14 cellular contexts compared by ENCODE assay signal in the genomic region with DNA sequence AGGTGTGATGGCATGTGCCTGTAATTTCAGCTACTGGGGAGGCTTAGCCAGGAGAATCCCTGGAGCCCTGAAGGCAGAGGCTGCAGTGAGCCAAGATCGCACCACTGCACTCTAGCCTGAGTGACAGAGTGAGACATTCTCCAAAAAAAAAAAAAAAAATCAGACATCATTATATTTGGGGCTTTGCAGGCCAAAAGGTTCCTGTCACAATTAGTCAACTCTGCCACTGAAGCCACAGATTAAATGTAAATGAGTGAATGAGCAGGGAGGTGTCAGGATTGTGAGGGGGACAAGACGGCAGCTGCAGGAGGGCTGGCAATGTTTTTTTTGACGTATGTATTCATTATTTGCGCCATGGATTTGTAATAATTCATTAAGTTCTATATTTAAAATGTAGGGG. TPM values are rescaled to one million over a fixed set of nuclear protein-coding genes. Genes with fewer than 3 reads are reported as not detected.
A peak's percentile ranks its signal among the peaks of the same experiment; 100 is the strongest.
DNase-seq lines count a peak whose midpoint lies in the region; ATAC-seq, FAIRE-seq and TF ChIP-seq lines count a peak whose summit lies in the region.
"Had no signal": no experiment of that assay in that cellular context is flagged by ENCODE, and none has a peak within 500 bp of the region (broad histone marks: within the 10 kb centered on the region; RNA-seq: fewer than 3 reads in every experiment).

No MANE protein-coding gene starts in this region.

- no peak for TF ChIP-seq RAD21 in HepG2 (CRISPR knock-in tag; IDR thresholded peaks at IDR 0.05)

- POLR2A ChIA-PET in HepG2 (lab: Yijun Ruan, JAX), result no interaction called here

- H3K27ac Mint-ChIP-seq in brain (no peak overlapping the region), glutamatergic neuron (ENCODE audit: unreplicated experiment) (no peak overlapping the region)
- H3K27ac Mint-ChIP-seq: B cell, GM23338 had no signal

- no peaks in the 10 kb centered on the region for H3K9me2 ChIP-seq in Loucy (replicated peaks; ENCODE audit: low read depth, low read length)

- H3K4me1 Mint-ChIP-seq in brain (peaks cover 58% of the 10 kb centered on the region), glutamatergic neuron (ENCODE audit: low read depth, unreplicated experiment) (peaks cover 10% of the 10 kb centered on the region)

- TF ChIP-seq CTCF in HepG2 (CRISPR knock-in tag; IDR thresholded peaks at IDR 0.05), result no peak
- no peak for TF ChIP-seq CTCF in right lobe of liver (IDR thresholded peaks at IDR 0.05)
- no peak for TF ChIP-seq CTCF in Loucy (conservative IDR thresholded peaks at IDR 0.05; ENCODE audit: low read length)
- no peak for TF ChIP-seq CTCF in brain (conservative IDR thresholded peaks at IDR 0.05)
- no peak for TF ChIP-seq CTCF in ascending aorta (IDR thresholded peaks at IDR 0.05)
- no peak for TF ChIP-seq CTCF in glutamatergic neuron (IDR thresholded peaks at IDR 0.05; ENCODE audit: partially characterized antibody, unreplicated experiment)

- no peaks in the 10 kb centered on the region for H3K9me3 ChIP-seq in HepG2 (ENCODE audit: low read length)
- H3K9me3 ChIP-seq in right lobe of liver, result no peaks in the 10 kb centered on the region
- H3K9me3 ChIP-seq in Loucy (ENCODE audit: insufficient read depth, low read depth, low read length), result no peaks in the 10 kb centered on the region
- no peaks in the 10 kb centered on the region for H3K9me3 ChIP-seq in ascending aorta

- no peak overlapping the region for H3K9ac ChIP-seq in HepG2 (ENCODE audit: insufficient read depth, low read depth, low read length)
- peak overlapping the region; percentile 28 for H3K9ac ChIP-seq in Loucy (ENCODE audit: low read depth, low read length, poor library complexity, severe bottlenecking)

- H3K4me1 ChIP-seq in HepG2 (ENCODE audit: insufficient read depth, low read length) (peaks cover 57% of the 10 kb centered on the region), right lobe of liver (peaks cover 0 to 15% (median 5%) of the 10 kb centered on the region in 4 donors), Loucy (ENCODE audit: insufficient read depth, low read length, poor library complexity, severe bottlenecking) (peaks cover 44% of the 10 kb centered on the region), ascending aorta (no peaks in the 10 kb centered on the region)

- H3K36me3 Mint-ChIP-seq in brain (peaks cover 48% of the 10 kb centered on the region), glutamatergic neuron (ENCODE audit: unreplicated experiment) (no peaks in the 10 kb centered on the region)

- H3K27ac ChIP-seq in HepG2 (ENCODE audit: extremely low read length, insufficient read depth, low read length) (no peak overlapping the region), right lobe of liver (no peak overlapping the region), ascending aorta (no peak overlapping the region)
- H3K27ac ChIP-seq: C4-2B had no signal

- ATAC-seq in HepG2 (no peak), right lobe of liver (no peak)
- ATAC-seq: GM23338 had no signal

- DNase-seq in HepG2 (ENCODE audit: low spot score) (no peak), right lobe of liver (no peak), ascending aorta (ENCODE audit: low spot score in 2 of 2) (no peak), NCI-H2029 (lab: John Stamatoyannopoulos, UW) (no peak), glutamatergic neuron (no peak)
- DNase-seq: DMS53, H7, IMR-90 had no signal

- peaks cover 3% of the 10 kb centered on the region; the same call in 1 of the 2 replicates for H3F3A ChIP-seq in Loucy (ENCODE audit: low read depth)

- H3K27me3 ChIP-seq in HepG2 (ENCODE audit: control insufficient read depth in 1 of 2, insufficient read depth in 2 of 2, low read length in 2 of 2) (no peaks in the 10 kb centered on the region), right lobe of liver (no peaks in the 10 kb centered on the region), Loucy (ENCODE audit: insufficient read depth, low read length, poor library complexity, severe bottlenecking) (no peaks in the 10 kb centered on the region), ascending aorta (no peaks in the 10 kb centered on the region)

- no peak for FAIRE-seq in HepG2 (lab: Jason Lieb, UNC)
- FAIRE-seq: A204.1 had no signal

- H3K36me3 ChIP-seq in HepG2 (replicated peaks in 1 of 2; ENCODE audit: control insufficient read depth in 1 of 2, insufficient read depth in 2 of 2, low read length in 2 of 2), result peaks cover 4 to 17% of the 10 kb centered on the region in 2 experiments; a peak in 2 of 5 replicates
- peaks cover 0 to 19% (median 5%) of the 10 kb centered on the region in 4 donors for H3K36me3 ChIP-seq in right lobe of liver
- peaks cover 8% of the 10 kb centered on the region; the same call in 1 of the 2 replicates for H3K36me3 ChIP-seq in Loucy (ENCODE audit: insufficient read depth, low read length)
- peaks cover 5 to 20% of the 10 kb centered on the region in 2 donors for H3K36me3 ChIP-seq in ascending aorta

- no peak overlapping the region for H3K4me3 ChIP-seq in HepG2 (replicated peaks in 1 of 3; ENCODE audit: insufficient read depth in 1 of 3, low read depth in 2 of 3, low read length in 3 of 3)
- H3K4me3 ChIP-seq in right lobe of liver, result no peak overlapping the region
- peak overlapping the region; percentile 47 for H3K4me3 ChIP-seq in Loucy (ENCODE audit: low read length, poor library complexity, severe bottlenecking)
- no peak overlapping the region for H3K4me3 ChIP-seq in ascending aorta
- H3K4me3 ChIP-seq: GM23338 had no signal

- WGBS in HepG2 (ENCODE audit: low lambda C conversion rate), result 98% methylated on average over 4 of the region's 4 CpGs
- 95% methylated on average over 4 of the region's 4 CpGs for WGBS in right lobe of liver (ENCODE audit: insufficient coverage, low coverage, low lambda C conversion rate, missing lambda C conversion rate)

- no peak for TF ChIP-seq POLR2A in HepG2 (IDR thresholded peaks at IDR 0.05; ENCODE audit: insufficient read depth in 1 of 2, low read depth in 2 of 2, low read length in 2 of 2)
- TF ChIP-seq POLR2A in right lobe of liver (IDR thresholded peaks at IDR 0.05), result no peak

- H3K79me2 ChIP-seq in HepG2 (ENCODE audit: insufficient read depth, low read length), result peaks cover 12% of the 10 kb centered on the region
- H3K79me2 ChIP-seq in Loucy (ENCODE audit: insufficient read depth, low read length), result peaks cover 47% of the 10 kb centered on the region

- intact Hi-C loops in HepG2 (cut with micrococcal nuclease; ENCODE audit: unreplicated experiment) (no loop called here), right lobe of liver (cut with DNase I) (no loop called here), ascending aorta (cut with DNase I) (loop anchor here (5.0 to 10.0 kb wide), 3 partner anchors 83 to 147 kb away; a partner anchor contains a TSS)

- CTCF ChIA-PET in HepG2 (lab: Yijun Ruan, JAX; ENCODE audit: low intra/inter-chr PET ratio, low total read pairs), result no interaction called here

- H3K9me3 Mint-ChIP-seq in brain (no peaks in the 10 kb centered on the region), glutamatergic neuron (ENCODE audit: unreplicated experiment) (peaks cover 10% of the 10 kb centered on the region)
- H3K9me3 Mint-ChIP-seq: GM23338 had no signal

- in situ Hi-C loops in HepG2 (cut with HindIII; ENCODE audit: extremely low pct_ligation_motif_present, low pct_unique_long_range_greater_than_20kb), result no loop called here

- no peaks in the 10 kb centered on the region for H4K20me1 ChIP-seq in HepG2 (ENCODE audit: insufficient read depth, low read length)
- H4K20me1 ChIP-seq in Loucy (ENCODE audit: insufficient read depth, low read length, poor library complexity, severe bottlenecking), result peaks cover 3% of the 10 kb centered on the region

- H3K4me3 Mint-ChIP-seq in brain, result peak overlapping the region in 3 of 5 experiments; percentile 39 to 52 (median 44)
- no peak overlapping the region for H3K4me3 Mint-ChIP-seq in glutamatergic neuron (ENCODE audit: unreplicated experiment)
- H3K4me3 Mint-ChIP-seq: B cell, GM23338 had no signal

- H3K4me2 ChIP-seq in HepG2 (ENCODE audit: low read depth, low read length) (0 out of 2 replicates have a peak overlapping the region, but pooled peaks have one; percentile 3), Loucy (ENCODE audit: low read depth, low read length, poor library complexity, severe bottlenecking) (peak overlapping the region; percentile 61)
- H3K4me2 ChIP-seq: GM23338 had no signal

- TF ChIP-seq EP300 in HepG2 (IDR thresholded peaks at IDR 0.05; ENCODE audit: low read depth in 2 of 2, low read length in 2 of 2) (no peak), HepG2 (CRISPR knock-in tag; IDR thresholded peaks at IDR 0.05; ENCODE audit: borderline replicate concordance) (no peak)

- H3K27me3 Mint-ChIP-seq in brain (peaks cover 10% of the 10 kb centered on the region), glutamatergic neuron (ENCODE audit: unreplicated experiment) (peaks cover 10% of the 10 kb centered on the region)
- H3K27me3 Mint-ChIP-seq: B cell had no signal

- no peak overlapping the region for H2AFZ ChIP-seq in HepG2 (ENCODE audit: low read length)
- H2AFZ ChIP-seq in Loucy (ENCODE audit: low read length), result no peak overlapping the region
- H2AFZ ChIP-seq: GM23338 had no signal

- no TSS peak for BruUV-seq in HepG2 (replicated peaks; lab: Mats Ljungman, UMichigan)

RNA-seq across cellular contexts. Expression of a gene that starts 3.3 kb away (rescaled TPM):
- total RNA-seq in HepG2 (2016; rRNA removed; fragmentation: Illumina TruSeq; extraction: Trizol), result 23.5 and 32.9 TPM in 2 replicates
- 7.1 and 9.8 TPM in 2 replicates for total RNA-seq in HepG2 (2016; cell fraction: cytosol; rRNA removed; fragmentation: Illumina TruSeq; extraction: Trizol; ENCODE audit: low read depth)
- total RNA-seq in HepG2 (2016; cell fraction: insoluble cytoplasmic fraction; rRNA removed; fragmentation: Illumina TruSeq; extraction: Trizol), result 23.9 and 31.5 TPM in 2 replicates
- total RNA-seq in HepG2 (2016; cell fraction: membrane; rRNA removed; fragmentation: Illumina TruSeq; extraction: Trizol), result 15.1 and 19.7 TPM in 2 replicates
- total RNA-seq in HepG2 (2016; cell fraction: nucleus; rRNA removed; fragmentation: Illumina TruSeq; extraction: Trizol), result 21.5 and 35.5 TPM in 2 replicates
- polyA plus RNA-seq in HepG2 (2011; rRNA removed), result 18.4 and 22.6 TPM in 2 replicates
- polyA plus RNA-seq in HepG2 (2011; cell fraction: cytosol; rRNA removed), result 13.8 and 26.7 TPM in 2 replicates
- 12.5 and 34.5 TPM in 2 replicates for polyA plus RNA-seq in HepG2 (2011; cell fraction: nucleus; rRNA removed)
- 30.3 and 35.2 TPM in 2 replicates for polyA plus RNA-seq in HepG2 (2012)
- 5.4 and 5.6 TPM in 2 replicates for polyA plus RNA-seq in HepG2 (2016; cell fraction: cytosol; fragmentation: Illumina TruSeq; extraction: Trizol; ENCODE audit: low read depth)
- polyA plus RNA-seq in HepG2 (2016; cell fraction: insoluble cytoplasmic fraction; fragmentation: Illumina TruSeq; extraction: Trizol; ENCODE audit: low read depth), result 21.4 and 24.0 TPM in 2 replicates
- 12.7 and 15.3 TPM in 2 replicates for polyA plus RNA-seq in HepG2 (2016; cell fraction: membrane; fragmentation: Illumina TruSeq; extraction: Trizol; ENCODE audit: low read depth)
- polyA plus RNA-seq in HepG2 (2016; cell fraction: nucleus; fragmentation: Illumina TruSeq; extraction: Trizol; ENCODE audit: insufficient read depth, low read depth), result 20.4 and 26.1 TPM in 2 replicates
- polyA minus RNA-seq in HepG2 (2011; rRNA and poly(A)+ RNA removed; ENCODE audit: low replicate concordance), result 11.3 and 13.4 TPM in 2 replicates
- polyA minus RNA-seq in HepG2 (2011; cell fraction: cytosol; rRNA and poly(A)+ RNA removed), result 22.2 and 23.6 TPM in 2 replicates
- polyA minus RNA-seq in HepG2 (2011; cell fraction: nucleus; rRNA and poly(A)+ RNA removed), result 61.2 and 65.5 TPM in 2 replicates
- total RNA-seq in right lobe of liver, result 10 to 100 TPM in 3 of 6 experiments, 1 to 10 TPM in 3; 6.1 to 22.1 (median 13.2) TPM
- polyA plus RNA-seq in brain (ENCODE audit: insufficient read depth, low read depth, low replicate concordance), result 25.6 TPM
- total RNA-seq in ascending aorta, result 8.6 TPM
- total RNA-seq in glutamatergic neuron (ENCODE audit: unreplicated experiment), result 37.5 TPM
